In genomic region chr20:16128538-16129106, GRCh38 we compare ENCODE assay signal across 26 cellular contexts.
DNase-seq lines count a peak whose midpoint lies in the region; ATAC-seq and TF ChIP-seq lines count a peak whose summit lies in the region.
"Had no signal": no experiment of that assay in that cellular context is flagged by ENCODE, and none has a peak within 500 bp of the region (broad histone marks: within the 10 kb centered on the region; RNA-seq: fewer than 3 reads in every experiment).

No MANE protein-coding gene starts in this region.

- H3K27ac Mint-ChIP-seq in GM23338, result no peak overlapping the region
- H3K27ac Mint-ChIP-seq: CD4-positive, alpha-beta memory T cell; IgD-negative memory B cell had no signal

- no peaks in the 10 kb centered on the region for H3K79me2 ChIP-seq in GM23338 (replicated peaks; ENCODE audit: insufficient read depth)

- DNase-seq in DMS53 (lab: John Stamatoyannopoulos, UW) (peak; percentile 34), DMS53 treated with DMSO at 0.1 percent for 48 hours (lab: John Stamatoyannopoulos, UW; ENCODE audit: unreplicated experiment) (no peak), GM23338 (ENCODE audit: low spot score) (no peak), RWPE2 (ENCODE audit: low spot score) (no peak), epithelial cell of esophagus (ENCODE audit: low read depth) (peak; percentile 36), NCI-H345 treated with DMSO at 0.1 percent for 48 hours (lab: John Stamatoyannopoulos, UW; ENCODE audit: unreplicated experiment) (no peak), BE2C (no peak), left ventricle myocardium inferior (no peak)
- DNase-seq: ACHN; Caco-2; CD4-positive, alpha-beta memory T cell; DMS 273 treated with DMSO at 0.1 percent for 48 hours; GOT3; Karpas-422; NCI-H1092; NCI-H1930; NCI-H446 treated with DMSO at 0.1 percent for 48 hours; NCI-H748 treated with DMSO at 0.1 percent for 48 hours; PC-9; T-helper 1 cell had no signal

- no peaks in the 10 kb centered on the region for H3F3A ChIP-seq in GM23338 (replicated peaks; ENCODE audit: low read depth)

- H4K20me1 ChIP-seq in GM23338 (replicated peaks; ENCODE audit: insufficient read depth), result no peaks in the 10 kb centered on the region
- H4K20me1 ChIP-seq: BLaER1 treated with 17β-estradiol and CSF1 and Interleukin-3, amounts not matched to agents 10 nM and 100 nM had no signal

- no peak overlapping the region for H3K4me3 ChIP-seq in GM23338
- H3K4me3 ChIP-seq in RWPE2 (ENCODE audit: severe bottlenecking), result no peak overlapping the region
- no peak overlapping the region for H3K4me3 ChIP-seq in epithelial cell of esophagus (ENCODE audit: low read length)
- H3K4me3 ChIP-seq in BE2C (ENCODE audit: low read depth, low read length), result no peak overlapping the region
- H3K4me3 ChIP-seq in left ventricle myocardium inferior, result no peak overlapping the region
- H3K4me3 ChIP-seq: BLaER1 treated with 17β-estradiol and CSF1 and Interleukin-3, amounts not matched to agents 10 nM and 100 nM; PC-9 had no signal

- 0 out of 3 replicates have a peak, but pooled peaks cover 3% of the 10 kb centered on the region for H3K36me3 Mint-ChIP-seq in GM23338 (ENCODE audit: low read depth)
- H3K36me3 Mint-ChIP-seq: CD4-positive, alpha-beta memory T cell had no signal

- H3K9me3 Mint-ChIP-seq in GM23338, result peaks cover 9% of the 10 kb centered on the region

- no peak overlapping the region for H3K27ac ChIP-seq in GM23338 (ENCODE audit: low read depth)
- no peak overlapping the region for H3K27ac ChIP-seq in RWPE2 (ENCODE audit: poor library complexity, severe bottlenecking)
- H3K27ac ChIP-seq in left ventricle myocardium inferior (replicated peaks), result no peak overlapping the region
- H3K27ac ChIP-seq: 22Rv1; BLaER1 treated with 17β-estradiol and CSF1 and Interleukin-3, amounts not matched to agents 10 nM and 100 nM; HL-60; PC-9; RWPE1 had no signal

- no peaks in the 10 kb centered on the region for H3K4me1 Mint-ChIP-seq in GM23338
- H3K4me1 Mint-ChIP-seq: CD4-positive, alpha-beta memory T cell had no signal

- no peak overlapping the region for H3K4me3 Mint-ChIP-seq in GM23338
- H3K4me3 Mint-ChIP-seq: CD4-positive, alpha-beta memory T cell; IgD-negative memory B cell had no signal

- no peaks in the 10 kb centered on the region for H3K27me3 Mint-ChIP-seq in GM23338 (ENCODE audit: insufficient read depth, low read depth, poor library complexity)
- H3K27me3 Mint-ChIP-seq: CD4-positive, alpha-beta memory T cell had no signal

- ATAC-seq in GM23338 (no peak), RWPE2 (ENCODE audit: low read depth) (peak; percentile 40; the same call in 1 of the 3 replicates)
- ATAC-seq: HCT116 had no signal

- no peak for TF ChIP-seq CTCF in GM23338 (conservative IDR thresholded peaks at IDR 0.05; ENCODE audit: low read depth in 2 of 2)
- TF ChIP-seq CTCF in RWPE2 (IDR thresholded peaks at IDR 0.05; ENCODE audit: poor library complexity, severe bottlenecking), result no peak
- TF ChIP-seq CTCF in epithelial cell of esophagus (IDR thresholded peaks at IDR 0.05; ENCODE audit: insufficient read depth, low read depth, low read length, missing control alignments), result no peak
- TF ChIP-seq CTCF in BE2C (IDR thresholded peaks at IDR 0.05; ENCODE audit: low read depth, low read length), result no peak
- no peak for TF ChIP-seq CTCF in left ventricle myocardium inferior (IDR thresholded peaks at IDR 0.05; ENCODE audit: borderline replicate concordance)

- no peak overlapping the region for H2AFZ ChIP-seq in GM23338
- H2AFZ ChIP-seq: PC-9 had no signal

- no peaks in the 10 kb centered on the region for H3K27me3 ChIP-seq in GM23338 (ENCODE audit: insufficient read depth)
- no peaks in the 10 kb centered on the region for H3K27me3 ChIP-seq in RWPE2 (ENCODE audit: insufficient read depth, poor library complexity, severe bottlenecking)
- no peaks in the 10 kb centered on the region for H3K27me3 ChIP-seq in BE2C
- peaks cover 3% of the 10 kb centered on the region for H3K27me3 ChIP-seq in left ventricle myocardium inferior (ENCODE audit: low read depth)
- H3K27me3 ChIP-seq: BLaER1 treated with 17β-estradiol and CSF1 and Interleukin-3, amounts not matched to agents 10 nM and 100 nM had no signal

- intact Hi-C loops in left ventricle myocardium inferior (cut with micrococcal nuclease), result no loop called here

- H3K36me3 ChIP-seq in GM23338 (ENCODE audit: insufficient read depth), result no peaks in the 10 kb centered on the region
- H3K36me3 ChIP-seq in RWPE2 (ENCODE audit: low read depth), result no peaks in the 10 kb centered on the region
- no peaks in the 10 kb centered on the region for H3K36me3 ChIP-seq in BE2C
- no peaks in the 10 kb centered on the region for H3K36me3 ChIP-seq in left ventricle myocardium inferior
- H3K36me3 ChIP-seq: BLaER1 treated with 17β-estradiol and CSF1 and Interleukin-3, amounts not matched to agents 10 nM and 100 nM had no signal

- peaks cover 9% of the 10 kb centered on the region; the same call in 1 of the 2 replicates for H3K9me2 ChIP-seq in GM23338 (ENCODE audit: insufficient read depth)

- H3K4me2 ChIP-seq in GM23338, result no peak overlapping the region
- H3K4me2 ChIP-seq: BLaER1 treated with 17β-estradiol and CSF1 and Interleukin-3, amounts not matched to agents 10 nM and 100 nM; PC-9 had no signal

- H3K9me3 ChIP-seq in RWPE2 (ENCODE audit: severe bottlenecking) (no peaks in the 10 kb centered on the region), BE2C (no peaks in the 10 kb centered on the region), left ventricle myocardium inferior (replicated peaks) (peaks cover 9% of the 10 kb centered on the region)
- H3K9me3 ChIP-seq: Caco-2 had no signal

- H3K4me1 ChIP-seq in GM23338 (ENCODE audit: insufficient read depth), result no peaks in the 10 kb centered on the region
- H3K4me1 ChIP-seq in RWPE2 (ENCODE audit: insufficient read depth, poor library complexity, severe bottlenecking), result no peaks in the 10 kb centered on the region
- no peaks in the 10 kb centered on the region for H3K4me1 ChIP-seq in BE2C
- H3K4me1 ChIP-seq in left ventricle myocardium inferior, result peaks cover 20% of the 10 kb centered on the region
- H3K4me1 ChIP-seq: Caco-2 had no signal

TF ChIP-seq in GM23338, 12 proteins besides CTCF, POLR2A, EP300 and RAD21 (continues in another document):
- TF ChIP-seq NANOG (IDR thresholded peaks at IDR 0.05; ENCODE audit: borderline replicate concordance) (no peak), POLR2AphosphoS5 (IDR thresholded peaks at IDR 0.05; ENCODE audit: low read depth) (no peak), EZH2 (IDR thresholded peaks at IDR 0.05; ENCODE audit: low read depth, unreplicated experiment) (no peak), ZNF331 (CRISPR knock-in tag; IDR thresholded peaks at IDR 0.05; ENCODE audit: low read depth) (peak; percentile 76), ZNF462 (CRISPR knock-in tag; IDR thresholded peaks at IDR 0.05) (no peak), ZNF114 (CRISPR knock-in tag; IDR thresholded peaks at IDR 0.05) (no peak)

Comparison
In these comparisons a context has a peak if more than half of its experiments do, and no peak if none do; other contexts are left out.
1. DNase-seq: peak in DMS53 (single experiment) and epithelial cell of esophagus (single experiment); none in DMS53 treated with DMSO at 0.1 percent for 48 hours (single experiment), GM23338 (single experiment), RWPE2 (single experiment), NCI-H345 treated with DMSO at 0.1 percent for 48 hours (single experiment), BE2C (single experiment) and left ventricle myocardium inferior (single experiment).